In genomic region chr3:64878372-64878771, GRCh38 we compare ENCODE assay signal across 1 cellular context.
TF ChIP-seq lines count a peak whose summit lies in the region.

No MANE protein-coding gene starts in this region.

TF ChIP-seq in SK-N-SH, 30 proteins besides CTCF, POLR2A, EP300 and RAD21:
- TF ChIP-seq, protein P1, sequence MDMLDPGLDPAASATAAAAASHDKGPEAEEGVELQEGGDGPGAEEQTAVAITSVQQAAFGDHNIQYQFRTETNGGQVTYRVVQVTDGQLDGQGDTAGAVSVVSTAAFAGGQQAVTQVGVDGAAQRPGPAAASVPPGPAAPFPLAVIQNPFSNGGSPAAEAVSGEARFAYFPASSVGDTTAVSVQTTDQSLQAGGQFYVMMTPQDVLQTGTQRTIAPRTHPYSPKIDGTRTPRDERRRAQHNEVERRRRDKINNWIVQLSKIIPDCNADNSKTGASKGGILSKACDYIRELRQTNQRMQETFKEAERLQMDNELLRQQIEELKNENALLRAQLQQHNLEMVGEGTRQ (IDR thresholded peaks at IDR 0.05; ENCODE audit: borderline replicate concordance, low read depth, low read length) = no peak
- TF ChIP-seq FOXM1 (IDR thresholded peaks at IDR 0.05; ENCODE audit: low read depth) (no peak), TCF12 (IDR thresholded peaks at IDR 0.05) (peak; percentile 71), FOSL2 (IDR thresholded peaks at IDR 0.05; ENCODE audit: borderline replicate concordance, low read depth) (peak; percentile 80), GATA2 (CRISPR knock-in tag; IDR thresholded peaks at IDR 0.05) (no peak), TEAD4 (IDR thresholded peaks at IDR 0.05; ENCODE audit: borderline replicate concordance, insufficient read depth) (no peak), YY1 (IDR thresholded peaks at IDR 0.05; ENCODE audit: low read depth) (no peak), NRF1 (IDR thresholded peaks at IDR 0.05; ENCODE audit: low read depth, low read length) (no peak), CHD2 (IDR thresholded peaks at IDR 0.05; ENCODE audit: low read length, partially characterized antibody) (no peak), JUND (IDR thresholded peaks at IDR 0.05) (peak; percentile 65), RFX5 (IDR thresholded peaks at IDR 0.05; ENCODE audit: low read length) (no peak)
- TF ChIP-seq, protein P2, sequence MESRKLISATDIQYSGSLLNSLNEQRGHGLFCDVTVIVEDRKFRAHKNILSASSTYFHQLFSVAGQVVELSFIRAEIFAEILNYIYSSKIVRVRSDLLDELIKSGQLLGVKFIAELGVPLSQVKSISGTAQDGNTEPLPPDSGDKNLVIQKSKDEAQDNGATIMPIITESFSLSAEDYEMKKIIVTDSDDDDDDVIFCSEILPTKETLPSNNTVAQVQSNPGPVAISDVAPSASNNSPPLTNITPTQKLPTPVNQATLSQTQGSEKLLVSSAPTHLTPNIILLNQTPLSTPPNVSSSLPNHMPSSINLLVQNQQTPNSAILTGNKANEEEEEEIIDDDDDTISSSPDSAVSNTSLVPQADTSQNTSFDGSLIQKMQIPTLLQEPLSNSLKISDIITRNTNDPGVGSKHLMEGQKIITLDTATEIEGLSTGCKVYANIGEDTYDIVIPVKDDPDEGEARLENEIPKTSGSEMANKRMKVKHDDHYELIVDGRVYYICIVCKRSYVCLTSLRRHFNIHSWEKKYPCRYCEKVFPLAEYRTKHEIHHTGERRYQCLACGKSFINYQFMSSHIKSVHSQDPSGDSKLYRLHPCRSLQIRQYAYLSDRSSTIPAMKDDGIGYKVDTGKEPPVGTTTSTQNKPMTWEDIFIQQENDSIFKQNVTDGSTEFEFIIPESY (IDR thresholded peaks at IDR 0.05; ENCODE audit: borderline replicate concordance, low read depth) = no peak
- TF ChIP-seq, protein P3, sequence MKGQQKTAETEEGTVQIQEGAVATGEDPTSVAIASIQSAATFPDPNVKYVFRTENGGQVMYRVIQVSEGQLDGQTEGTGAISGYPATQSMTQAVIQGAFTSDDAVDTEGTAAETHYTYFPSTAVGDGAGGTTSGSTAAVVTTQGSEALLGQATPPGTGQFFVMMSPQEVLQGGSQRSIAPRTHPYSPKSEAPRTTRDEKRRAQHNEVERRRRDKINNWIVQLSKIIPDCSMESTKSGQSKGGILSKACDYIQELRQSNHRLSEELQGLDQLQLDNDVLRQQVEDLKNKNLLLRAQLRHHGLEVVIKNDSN (IDR thresholded peaks at IDR 0.05; ENCODE audit: borderline replicate concordance, low read depth) = no peak
- TF ChIP-seq, protein P4, sequence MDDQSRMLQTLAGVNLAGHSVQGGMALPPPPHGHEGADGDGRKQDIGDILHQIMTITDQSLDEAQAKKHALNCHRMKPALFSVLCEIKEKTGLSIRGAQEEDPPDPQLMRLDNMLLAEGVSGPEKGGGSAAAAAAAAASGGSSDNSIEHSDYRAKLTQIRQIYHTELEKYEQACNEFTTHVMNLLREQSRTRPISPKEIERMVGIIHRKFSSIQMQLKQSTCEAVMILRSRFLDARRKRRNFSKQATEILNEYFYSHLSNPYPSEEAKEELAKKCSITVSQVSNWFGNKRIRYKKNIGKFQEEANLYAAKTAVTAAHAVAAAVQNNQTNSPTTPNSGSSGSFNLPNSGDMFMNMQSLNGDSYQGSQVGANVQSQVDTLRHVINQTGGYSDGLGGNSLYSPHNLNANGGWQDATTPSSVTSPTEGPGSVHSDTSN (IDR thresholded peaks at IDR 0.05) = peak; percentile 61
